In genomic region chr14:67695394-67695949, GRCh38 we compare ENCODE assay signal across 8 cellular contexts. TPM values are rescaled to one million over a fixed set of nuclear protein-coding genes. Genes with fewer than 3 reads are reported as not detected.
DNase-seq lines count a peak whose midpoint lies in the region; ATAC-seq, FAIRE-seq and TF ChIP-seq lines count a peak whose summit lies in the region.

RDH11 (minus strand) TSS chr14:67695764; CDS start chr14:67695703, 61 bp downstream.

- TF ChIP-seq CTCF in WI38 (IDR thresholded peaks at IDR 0.05; ENCODE audit: low read depth, low read length) (no peak), bronchial epithelial cell (IDR thresholded peaks at IDR 0.05; ENCODE audit: insufficient read depth, low read length, severe bottlenecking) (no peak), smooth muscle cell (IDR thresholded peaks at IDR 0.05; ENCODE audit: borderline replicate concordance, insufficient read depth, poor library complexity, severe bottlenecking) (no peak)

- peaks cover 38% of the 10 kb centered on the region for H4K20me1 ChIP-seq in smooth muscle cell (ENCODE audit: low read depth)

- H3K27me3 ChIP-seq in ACC112 (ENCODE audit: insufficient read depth, low read length) (no peaks in the 10 kb centered on the region), bronchial epithelial cell (ENCODE audit: control insufficient read depth, insufficient read depth, low read length) (no peaks in the 10 kb centered on the region), smooth muscle cell (ENCODE audit: low read depth) (no peaks in the 10 kb centered on the region)

- WGBS in smooth muscle cell (ENCODE audit: low lambda C conversion rate): under 1% methylated on average over 24 of the region's 25 CpGs

- H3K4me1 ChIP-seq in ACC112 (ENCODE audit: control insufficient read depth, insufficient read depth, low read length, unreplicated experiment) (peaks cover 14% of the 10 kb centered on the region), smooth muscle cell (ENCODE audit: low read depth) (peaks cover 21% of the 10 kb centered on the region)

- peaks cover 14% of the 10 kb centered on the region for H3F3A ChIP-seq in smooth muscle cell (ENCODE audit: low read depth)

- peaks cover 24% of the 10 kb centered on the region; the same call in 1 of the 2 replicates for H3K36me3 ChIP-seq in ACC112 (ENCODE audit: insufficient read depth, low read length)
- peaks cover 6% of the 10 kb centered on the region for H3K36me3 ChIP-seq in bronchial epithelial cell (ENCODE audit: control insufficient read depth, insufficient read depth, low read length)
- no peaks in the 10 kb centered on the region for H3K36me3 ChIP-seq in smooth muscle cell (ENCODE audit: low read depth)

- DNase-seq in NCI-H2196 treated with DMSO at 0.1 percent for 48 hours (lab: John Stamatoyannopoulos, UW; ENCODE audit: unreplicated experiment): peak; percentile 82
- DNase-seq in bronchial epithelial cell (ENCODE audit: low read depth): peak; percentile 87
- peak; percentile 91 for DNase-seq in iPS-NIHi7 (ENCODE audit: extremely low spot score)
- DNase-seq in smooth muscle cell (lab: John Stamatoyannopoulos, UW; ENCODE audit: unreplicated experiment): peak; percentile 45

- H3K79me2 ChIP-seq in ACC112 (ENCODE audit: control insufficient read depth, insufficient read depth, low read length, unreplicated experiment) (peaks cover 43% of the 10 kb centered on the region), smooth muscle cell (ENCODE audit: low read depth) (peaks cover 36% of the 10 kb centered on the region)

- H3K27ac ChIP-seq in ACC112 (ENCODE audit: low read depth, low read length) (peak within 1 kb of the TSS; percentile 85), smooth muscle cell (ENCODE audit: low read depth) (peak within 1 kb of the TSS; percentile 93)

- peak within 1 kb of the TSS; percentile 95 for H3K4me2 ChIP-seq in smooth muscle cell

- no peak for FAIRE-seq in bronchial epithelial cell (lab: Jason Lieb, UNC)

- H3K9ac ChIP-seq in smooth muscle cell (ENCODE audit: low read depth): peak within 1 kb of the TSS; percentile 90

- H2AFZ ChIP-seq in ACC112 (ENCODE audit: low read length, unreplicated experiment) (peak within 1 kb of the TSS; percentile 64), smooth muscle cell (ENCODE audit: low read depth) (peak within 1 kb of the TSS; percentile 86)

- ATAC-seq in GM18868 (IDR thresholded peaks at IDR 0.05; ENCODE audit: unreplicated experiment) (peak; percentile 86), HG03108 (IDR thresholded peaks at IDR 0.05; ENCODE audit: unreplicated experiment) (peak; percentile 85)

- H3K4me3 ChIP-seq in ACC112 (ENCODE audit: low read depth, low read length): peak within 1 kb of the TSS; percentile 96
- H3K4me3 ChIP-seq in WI38 (ENCODE audit: low read depth, low read length): peak within 1 kb of the TSS; percentile 92
- H3K4me3 ChIP-seq in bronchial epithelial cell (ENCODE audit: low read depth, low read length): peak within 1 kb of the TSS; percentile 70
- peak within 1 kb of the TSS; percentile 84 for H3K4me3 ChIP-seq in smooth muscle cell

- no peaks in the 10 kb centered on the region for H3K9me3 ChIP-seq in smooth muscle cell (replicated peaks; ENCODE audit: low read depth)

RNA-seq across cellular contexts. Expression of gene RDH11, which starts in this region (rescaled TPM):
- total RNA-seq in bronchial epithelial cell: 101 and 135 TPM in 2 replicates
- 104 and 121 TPM in 2 replicates for total RNA-seq in smooth muscle cell
- polyA plus RNA-seq in smooth muscle cell: 106 and 116 TPM in 2 replicates

Comparison
In these comparisons a context has a peak if more than half of its experiments do, and no peak if none do; other contexts are left out.
1. Peak in every context shown above with its lines: DNase-seq, ATAC-seq, H3K4me3 ChIP-seq and H3K27ac ChIP-seq.